8 cellular contexts compared by ENCODE assay signal in the genomic region with DNA sequence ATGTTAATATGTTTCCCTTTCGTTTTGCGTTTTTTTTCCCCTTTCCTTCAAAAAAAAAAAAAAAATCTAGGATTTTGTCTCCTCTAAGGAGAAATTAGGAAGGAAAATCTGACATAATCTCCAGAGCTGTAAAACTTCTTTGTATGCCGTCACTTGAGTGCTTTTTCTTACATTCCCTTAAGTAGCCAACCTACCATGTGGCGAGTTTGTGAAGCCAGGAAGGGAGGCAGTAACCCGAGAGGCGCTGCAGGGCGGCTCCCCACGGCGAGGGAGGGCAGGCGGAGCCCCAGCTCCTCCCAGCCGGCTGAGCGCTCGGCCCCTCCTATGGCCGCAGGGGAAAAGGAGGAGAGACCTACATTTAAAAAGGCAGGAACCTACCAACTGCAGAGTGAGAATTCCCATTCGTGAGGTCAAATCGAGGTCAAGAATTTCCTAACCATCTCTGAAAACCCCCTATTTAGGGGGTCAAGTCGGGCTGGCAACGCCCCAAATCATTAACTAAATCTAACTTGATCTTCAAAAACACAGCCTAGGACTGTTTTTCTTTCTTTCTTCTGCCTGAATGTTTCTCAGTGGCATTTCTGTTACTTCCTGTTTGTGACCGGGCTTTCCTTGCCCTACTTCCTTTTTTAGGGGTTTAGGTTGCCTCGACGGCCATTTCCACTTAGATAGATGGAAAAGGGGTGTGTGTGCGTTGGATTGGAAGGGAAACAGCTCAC.
DNase-seq lines count a peak whose midpoint lies in the region; FAIRE-seq and TF ChIP-seq lines count a peak whose summit lies in the region.

No MANE protein-coding gene starts in this region.

- H3K79me1 ChIP-seq in H9 (ENCODE audit: insufficient read depth, low read depth, low read length, poor library complexity, severe bottlenecking): no peaks in the 10 kb centered on the region

- no peaks in the 10 kb centered on the region for H4K20me1 ChIP-seq in H9 (ENCODE audit: control insufficient read depth, insufficient read depth, insufficient read length)
- H4K20me1 ChIP-seq in Loucy (ENCODE audit: insufficient read depth, low read length, poor library complexity, severe bottlenecking): no peaks in the 10 kb centered on the region

- H3K9me3 ChIP-seq in H9 (ENCODE audit: control insufficient read depth, low read depth, low read length) (no peaks in the 10 kb centered on the region), Loucy (ENCODE audit: insufficient read depth, low read depth, low read length) (no peaks in the 10 kb centered on the region), neutrophil (no peaks in the 10 kb centered on the region), suprapubic skin (no peaks in the 10 kb centered on the region)

- CTCF ChIA-PET in activated naive CD4-positive, alpha-beta T cell treated with anti-CD3 and anti-CD28 coated beads, Interleukin-2, amount 10 ng/mL, durations not matched to agents 7 days and 5 days (lab: Charles Lee): interaction anchor here (0.6 to 6.0 kb wide), 18 partner anchors 9 to 412 kb away, joined by 3 to 79 read pairs (median 5); no protein-coding TSS in a partner anchor

- H3K36me3 Mint-ChIP-seq in H9 (ENCODE audit: insufficient read depth in 1 of 3, low read depth in 3 of 3): no peaks in the 10 kb centered on the region; a peak in 1 of 7 replicates
- peaks cover 6% of the 10 kb centered on the region for H3K36me3 Mint-ChIP-seq in activated naive CD4-positive, alpha-beta T cell treated with anti-CD3 and anti-CD28 coated beads, Interleukin-2, amount 10 ng/mL, durations not matched to agents 7 days and 5 days

- H2BK12ac ChIP-seq in H9 (ENCODE audit: insufficient read length, low read depth, low read length): no peak overlapping the region

- no peak overlapping the region for H3K23ac ChIP-seq in H9 (ENCODE audit: insufficient read length, low read depth, low read length)

- no peak overlapping the region for H4K5ac ChIP-seq in H9 (ENCODE audit: insufficient read length, low read depth, low read length)

- no peak overlapping the region for H3K4me2 ChIP-seq in H9 (ENCODE audit: insufficient read depth, insufficient read length, low read length)
- peak overlapping the region; percentile 47 for H3K4me2 ChIP-seq in Loucy (ENCODE audit: low read depth, low read length, poor library complexity, severe bottlenecking)

- no peak overlapping the region for H2BK120ac ChIP-seq in H9 (ENCODE audit: low read depth, low read length, poor library complexity, severe bottlenecking)

- peak; percentile 27 for DNase-seq in G401 (ENCODE audit: low spot score)
- peak; percentile 95 for DNase-seq in H9
- peak; percentile 75 for DNase-seq in SIG-M5 (lab: John Stamatoyannopoulos, UW)
- DNase-seq in activated naive CD4-positive, alpha-beta T cell treated with anti-CD3 and anti-CD28 coated beads, Interleukin-2, amount 10 ng/mL, durations not matched to agents 7 days and 5 days: peak; percentile 84
- peak; percentile 65 to 82 for DNase-seq in frontal cortex (ENCODE audit: low spot score in 2 of 2)
- DNase-seq in suprapubic skin (ENCODE audit: low spot score in 2 of 2): peak; percentile 94 to 95

- TF ChIP-seq EP300 in suprapubic skin (IDR thresholded peaks at IDR 0.05): no peak

- H3K4me1 ChIP-seq in H9 (ENCODE audit: insufficient read depth, low read length) (no peaks in the 10 kb centered on the region; the same call in 1 of the 2 replicates), Loucy (ENCODE audit: insufficient read depth, low read length, poor library complexity, severe bottlenecking) (no peaks in the 10 kb centered on the region), neutrophil (ENCODE audit: control insufficient read depth in 1 of 2, insufficient read depth in 1 of 2, low read depth in 1 of 2, low read length in 1 of 2) (peaks cover 23 to 24% of the 10 kb centered on the region in 2 experiments), suprapubic skin (peaks cover 38% of the 10 kb centered on the region)

- no peak for TF ChIP-seq CTCF in H9 (conservative IDR thresholded peaks at IDR 0.05)
- no peak for TF ChIP-seq CTCF in Loucy (conservative IDR thresholded peaks at IDR 0.05; ENCODE audit: low read length)
- peak; percentile 18 for TF ChIP-seq CTCF in neutrophil (IDR thresholded peaks at IDR 0.05)
- TF ChIP-seq CTCF in suprapubic skin (IDR thresholded peaks at IDR 0.05): no peak

- no peaks in the 10 kb centered on the region for H3K23me2 ChIP-seq in H9 (ENCODE audit: insufficient read length, low read depth, low read length, poor library complexity, severe bottlenecking)

- no peak for TF ChIP-seq POLR2A in suprapubic skin (IDR thresholded peaks at IDR 0.05)

- no peak overlapping the region for H4K91ac ChIP-seq in H9 (ENCODE audit: insufficient read length, low read depth, low read length)

- H3F3A ChIP-seq in Loucy (ENCODE audit: low read depth): no peaks in the 10 kb centered on the region

- no peaks in the 10 kb centered on the region for H3K9me2 ChIP-seq in Loucy (replicated peaks; ENCODE audit: low read depth, low read length)

- in situ Hi-C loops in G401 (cut with HindIII; ENCODE audit: low sequenced_read_pairs): no loop called here

- no CpG with 5 or more reads among the region's 22 CpGs for WGBS in H9 (ENCODE audit: extremely low coverage, insufficient read length, low lambda C conversion rate)
- 3% methylated on average over 16 of the region's 22 CpGs for WGBS in suprapubic skin

- no peak overlapping the region for H2BK5ac ChIP-seq in H9 (ENCODE audit: insufficient read length, low read length)

- no peak overlapping the region for H4K8ac ChIP-seq in H9 (replicated peaks; ENCODE audit: insufficient read length, low read depth, low read length)

- H3K4me3 ChIP-seq in Loucy (ENCODE audit: low read length, poor library complexity, severe bottlenecking): peak overlapping the region; percentile 36
- H3K4me3 ChIP-seq in neutrophil (ENCODE audit: low read depth in 1 of 2, low read length in 1 of 2): peak overlapping the region; percentile 60 to 69
- peak overlapping the region; percentile 33 for H3K4me3 ChIP-seq in suprapubic skin

- H3K4ac ChIP-seq in H9 (ENCODE audit: low read depth, low read length): no peak overlapping the region

- no peak overlapping the region for H3K56ac ChIP-seq in H9 (ENCODE audit: insufficient read length, low read depth, low read length)

- H3K27ac Mint-ChIP-seq in H9: peak overlapping the region; percentile 68 to 90 (median 79); a peak in 5 of 7 replicates
- H3K27ac Mint-ChIP-seq in activated naive CD4-positive, alpha-beta T cell treated with anti-CD3 and anti-CD28 coated beads, Interleukin-2, amount 10 ng/mL, durations not matched to agents 7 days and 5 days: peak overlapping the region; percentile 97

- H3K79me2 ChIP-seq in H9 (ENCODE audit: insufficient read depth, low read length) (no peaks in the 10 kb centered on the region), Loucy (ENCODE audit: insufficient read depth, low read length) (no peaks in the 10 kb centered on the region)

- no peak overlapping the region for H2AK5ac ChIP-seq in H9 (ENCODE audit: insufficient read length, low read length)

- H3K27me3 ChIP-seq in H9 (ENCODE audit: insufficient read depth, low read length) (no peaks in the 10 kb centered on the region), Loucy (ENCODE audit: insufficient read depth, low read length, poor library complexity, severe bottlenecking) (no peaks in the 10 kb centered on the region), neutrophil (no peaks in the 10 kb centered on the region), suprapubic skin (no peaks in the 10 kb centered on the region)

- no peak overlapping the region for H3K14ac ChIP-seq in H9 (ENCODE audit: insufficient read depth, low read length)

- peaks cover 0 to 2% of the 10 kb centered on the region in 2 experiments; a peak in 2 of 5 replicates for H3K9me3 Mint-ChIP-seq in H9
- H3K9me3 Mint-ChIP-seq in activated naive CD4-positive, alpha-beta T cell treated with anti-CD3 and anti-CD28 coated beads, Interleukin-2, amount 10 ng/mL, durations not matched to agents 7 days and 5 days: peaks cover 4% of the 10 kb centered on the region

- H3K18ac ChIP-seq in H9 (ENCODE audit: insufficient read length, low read depth, low read length): no peak overlapping the region

- H3K9ac ChIP-seq in H9 (ENCODE audit: extremely low read depth, insufficient read length, low read length): no peak overlapping the region
- H3K9ac ChIP-seq in Loucy (ENCODE audit: low read depth, low read length, poor library complexity, severe bottlenecking): no peak overlapping the region

- no peak overlapping the region for H2BK15ac ChIP-seq in H9 (ENCODE audit: low read depth, low read length)

- no peak overlapping the region for H3T11ph ChIP-seq in H9 (ENCODE audit: low read length)

- no peak for FAIRE-seq in frontal cortex (lab: Jason Lieb, UNC)

- peaks cover 2% of the 10 kb centered on the region for H3K27me3 Mint-ChIP-seq in H9 (ENCODE audit: low read depth)
- peaks cover 7% of the 10 kb centered on the region for H3K27me3 Mint-ChIP-seq in activated naive CD4-positive, alpha-beta T cell treated with anti-CD3 and anti-CD28 coated beads, Interleukin-2, amount 10 ng/mL, durations not matched to agents 7 days and 5 days

- peaks cover 19 to 20% of the 10 kb centered on the region in 2 experiments for H3K4me1 Mint-ChIP-seq in H9
- peaks cover 76% of the 10 kb centered on the region for H3K4me1 Mint-ChIP-seq in activated naive CD4-positive, alpha-beta T cell treated with anti-CD3 and anti-CD28 coated beads, Interleukin-2, amount 10 ng/mL, durations not matched to agents 7 days and 5 days

- H2BK20ac ChIP-seq in H9 (ENCODE audit: low read depth, low read length, poor library complexity, severe bottlenecking): no peak overlapping the region

- H2AFZ ChIP-seq in H9 (ENCODE audit: low read length) (peak overlapping the region; percentile 88), Loucy (ENCODE audit: low read length) (peak overlapping the region; percentile 84)

- peak overlapping the region in 1 of 2 experiments; percentile 36; a peak in 2 of 5 replicates for H3K4me3 Mint-ChIP-seq in H9
- H3K4me3 Mint-ChIP-seq in activated naive CD4-positive, alpha-beta T cell treated with anti-CD3 and anti-CD28 coated beads, Interleukin-2, amount 10 ng/mL, durations not matched to agents 7 days and 5 days: peak overlapping the region; percentile 74

- no peak overlapping the region for H3K27ac ChIP-seq in H9 (ENCODE audit: insufficient read length, low read depth, low read length)
- peak overlapping the region; percentile 93 for H3K27ac ChIP-seq in neutrophil
- H3K27ac ChIP-seq in suprapubic skin: peak overlapping the region; percentile 83

- H3K36me3 ChIP-seq in Loucy (ENCODE audit: insufficient read depth, low read length) (no peaks in the 10 kb centered on the region), neutrophil (no peaks in the 10 kb centered on the region), suprapubic skin (no peaks in the 10 kb centered on the region)

Comparison
In these comparisons a context has a peak if more than half of its experiments do, and no peak if none do; other contexts are left out.
1. DNase-seq: peak in every context shown above with its lines; median percentile 95 in H9; 94 in suprapubic skin; 84 in activated naive CD4-positive, alpha-beta T cell treated with anti-CD3 and anti-CD28 coated beads, Interleukin-2, amount 10 ng/mL, durations not matched to agents 7 days and 5 days; 75 in SIG-M5; 74 in frontal cortex; 27 in G401.